Comparison of ENCODE assay signal across 1 cellular context in genomic region chr19:19155495-19156219, GRCh38.
TF ChIP-seq lines count a peak whose summit lies in the region.

No MANE protein-coding gene starts in this region.

TF ChIP-seq in GM12878, 131 proteins besides CTCF, POLR2A, EP300 and RAD21 (continued from another document):
- TF ChIP-seq USF2 (IDR thresholded peaks at IDR 0.05; ENCODE audit: borderline replicate concordance, low read depth, low read length) (no peak), MYB (IDR thresholded peaks at IDR 0.05; ENCODE audit: borderline replicate concordance, low read depth, low read length) (no peak), NBN (IDR thresholded peaks at IDR 0.05) (no peak; the same call in none of the 2 replicates), SUZ12 (IDR thresholded peaks at IDR 0.05; ENCODE audit: unreplicated experiment) (no peak), KLF5 (IDR thresholded peaks at IDR 0.05; ENCODE audit: partially characterized antibody) (no peak), SIX5 (IDR thresholded peaks at IDR 0.05; ENCODE audit: low read depth, low read length, severe bottlenecking) (no peak), RBBP5 (conservative IDR thresholded peaks at IDR 0.05) (no peak), POU2F2 (IDR thresholded peaks at IDR 0.05; ENCODE audit: borderline replicate concordance, low read depth, low read length) (peak; percentile 95; the same call in 2 of the 3 replicates), ASH2L (IDR thresholded peaks at IDR 0.05; ENCODE audit: borderline replicate concordance, low read depth) (no peak), POLR2AphosphoS5 (IDR thresholded peaks at IDR 0.05; ENCODE audit: low read length) (0 out of 2 replicates have a peak, but pooled peaks have one; percentile 18), FOXM1 (IDR thresholded peaks at IDR 0.05; ENCODE audit: low read depth, low read length) (0 out of 2 replicates have a peak, but pooled peaks have one; percentile 40), TCF12 (IDR thresholded peaks at IDR 0.05; ENCODE audit: low read depth, low read length) (peak; percentile 87), ZNF207 (IDR thresholded peaks at IDR 0.05; ENCODE audit: borderline replicate concordance) (no peak), ZBTB40 (IDR thresholded peaks at IDR 0.05; ENCODE audit: borderline replicate concordance) (no peak), CHD1 (IDR thresholded peaks at IDR 0.05; ENCODE audit: low read depth, low read length) (no peak), IKZF1 (conservative IDR thresholded peaks at IDR 0.05) (peak; percentile 64), HDGF (IDR thresholded peaks at IDR 0.05) (peak; percentile 58; the same call in 1 of the 2 replicates), ZNF274 (IDR thresholded peaks at IDR 0.05; ENCODE audit: insufficient read depth, insufficient read length) (no peak), TBL1XR1 (IDR thresholded peaks at IDR 0.05; ENCODE audit: low read depth, low read length) (peak; percentile 88; the same call in 1 of the 2 replicates), ATF7 (IDR thresholded peaks at IDR 0.05; ENCODE audit: low read depth) (no peak), HDAC2 (IDR thresholded peaks at IDR 0.05) (no peak; the same call in 1 of the 2 replicates), EGR1 (IDR thresholded peaks at IDR 0.05; ENCODE audit: borderline replicate concordance in 1 of 2, low read depth in 2 of 2, low read length in 2 of 2) (peak; percentile 34 to 89), SMAD1 (IDR thresholded peaks at IDR 0.05; ENCODE audit: low read depth, partially characterized antibody) (no peak), EED (IDR thresholded peaks at IDR 0.05; ENCODE audit: low read depth) (peak; percentile 80), RCOR1 (conservative IDR thresholded peaks at IDR 0.05; ENCODE audit: low read depth, low read length) (0 out of 2 replicates have a peak, but pooled peaks have one; percentile 17), NFIC (IDR thresholded peaks at IDR 0.05; ENCODE audit: low read depth, low read length) (0 out of 2 replicates have a peak, but pooled peaks have one; percentile 48), NR2F1 (conservative IDR thresholded peaks at IDR 0.05) (peak; percentile 43), ZBTB4 (CRISPR knock-in tag; IDR thresholded peaks at IDR 0.05) (no peak), PAX5 (IDR thresholded peaks at IDR 0.05; ENCODE audit: borderline replicate concordance, low read depth, low read length) (peak; percentile 25; the same call in 1 of the 2 replicates), NR2C2 (IDR thresholded peaks at IDR 0.05; ENCODE audit: borderline replicate concordance, control insufficient read depth, insufficient read length, low read depth) (no peak), SPI1 (IDR thresholded peaks at IDR 0.05; ENCODE audit: borderline replicate concordance, insufficient read depth, low read depth, low read length) (0 out of 2 replicates have a peak, but pooled peaks have one; percentile 19), GABPA (IDR thresholded peaks at IDR 0.05; ENCODE audit: low read depth) (no peak), ESRRA (IDR thresholded peaks at IDR 0.05; ENCODE audit: low read length) (no peak)
- TF ChIP-seq, protein P1, sequence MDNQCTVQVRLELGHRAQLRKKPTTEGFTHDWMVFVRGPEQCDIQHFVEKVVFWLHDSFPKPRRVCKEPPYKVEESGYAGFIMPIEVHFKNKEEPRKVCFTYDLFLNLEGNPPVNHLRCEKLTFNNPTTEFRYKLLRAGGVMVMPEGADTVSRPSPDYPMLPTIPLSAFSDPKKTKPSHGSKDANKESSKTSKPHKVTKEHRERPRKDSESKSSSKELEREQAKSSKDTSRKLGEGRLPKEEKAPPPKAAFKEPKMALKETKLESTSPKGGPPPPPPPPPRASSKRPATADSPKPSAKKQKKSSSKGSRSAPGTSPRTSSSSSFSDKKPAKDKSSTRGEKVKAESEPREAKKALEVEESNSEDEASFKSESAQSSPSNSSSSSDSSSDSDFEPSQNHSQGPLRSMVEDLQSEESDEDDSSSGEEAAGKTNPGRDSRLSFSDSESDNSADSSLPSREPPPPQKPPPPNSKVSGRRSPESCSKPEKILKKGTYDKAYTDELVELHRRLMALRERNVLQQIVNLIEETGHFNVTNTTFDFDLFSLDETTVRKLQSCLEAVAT (IDR thresholded peaks at IDR 0.05), result no peak
- TF ChIP-seq, protein P2, sequence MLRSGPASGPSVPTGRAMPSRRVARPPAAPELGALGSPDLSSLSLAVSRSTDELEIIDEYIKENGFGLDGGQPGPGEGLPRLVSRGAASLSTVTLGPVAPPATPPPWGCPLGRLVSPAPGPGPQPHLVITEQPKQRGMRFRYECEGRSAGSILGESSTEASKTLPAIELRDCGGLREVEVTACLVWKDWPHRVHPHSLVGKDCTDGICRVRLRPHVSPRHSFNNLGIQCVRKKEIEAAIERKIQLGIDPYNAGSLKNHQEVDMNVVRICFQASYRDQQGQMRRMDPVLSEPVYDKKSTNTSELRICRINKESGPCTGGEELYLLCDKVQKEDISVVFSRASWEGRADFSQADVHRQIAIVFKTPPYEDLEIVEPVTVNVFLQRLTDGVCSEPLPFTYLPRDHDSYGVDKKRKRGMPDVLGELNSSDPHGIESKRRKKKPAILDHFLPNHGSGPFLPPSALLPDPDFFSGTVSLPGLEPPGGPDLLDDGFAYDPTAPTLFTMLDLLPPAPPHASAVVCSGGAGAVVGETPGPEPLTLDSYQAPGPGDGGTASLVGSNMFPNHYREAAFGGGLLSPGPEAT (IDR thresholded peaks at IDR 0.05; ENCODE audit: low read depth), result 0 out of 2 replicates have a peak, but pooled peaks have one; percentile 38
- TF ChIP-seq, protein P3, sequence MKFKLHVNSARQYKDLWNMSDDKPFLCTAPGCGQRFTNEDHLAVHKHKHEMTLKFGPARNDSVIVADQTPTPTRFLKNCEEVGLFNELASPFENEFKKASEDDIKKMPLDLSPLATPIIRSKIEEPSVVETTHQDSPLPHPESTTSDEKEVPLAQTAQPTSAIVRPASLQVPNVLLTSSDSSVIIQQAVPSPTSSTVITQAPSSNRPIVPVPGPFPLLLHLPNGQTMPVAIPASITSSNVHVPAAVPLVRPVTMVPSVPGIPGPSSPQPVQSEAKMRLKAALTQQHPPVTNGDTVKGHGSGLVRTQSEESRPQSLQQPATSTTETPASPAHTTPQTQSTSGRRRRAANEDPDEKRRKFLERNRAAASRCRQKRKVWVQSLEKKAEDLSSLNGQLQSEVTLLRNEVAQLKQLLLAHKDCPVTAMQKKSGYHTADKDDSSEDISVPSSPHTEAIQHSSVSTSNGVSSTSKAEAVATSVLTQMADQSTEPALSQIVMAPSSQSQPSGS (IDR thresholded peaks at IDR 0.05; ENCODE audit: low read length), result peak; percentile 42; the same call in 1 of the 2 replicates
- TF ChIP-seq, protein P4, sequence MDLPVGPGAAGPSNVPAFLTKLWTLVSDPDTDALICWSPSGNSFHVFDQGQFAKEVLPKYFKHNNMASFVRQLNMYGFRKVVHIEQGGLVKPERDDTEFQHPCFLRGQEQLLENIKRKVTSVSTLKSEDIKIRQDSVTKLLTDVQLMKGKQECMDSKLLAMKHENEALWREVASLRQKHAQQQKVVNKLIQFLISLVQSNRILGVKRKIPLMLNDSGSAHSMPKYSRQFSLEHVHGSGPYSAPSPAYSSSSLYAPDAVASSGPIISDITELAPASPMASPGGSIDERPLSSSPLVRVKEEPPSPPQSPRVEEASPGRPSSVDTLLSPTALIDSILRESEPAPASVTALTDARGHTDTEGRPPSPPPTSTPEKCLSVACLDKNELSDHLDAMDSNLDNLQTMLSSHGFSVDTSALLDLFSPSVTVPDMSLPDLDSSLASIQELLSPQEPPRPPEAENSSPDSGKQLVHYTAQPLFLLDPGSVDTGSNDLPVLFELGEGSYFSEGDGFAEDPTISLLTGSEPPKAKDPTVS (IDR thresholded peaks at IDR 0.05; ENCODE audit: low read depth, low read length), result no peak
